ENCODE assay signal across 33 cellular contexts in the genomic region with DNA sequence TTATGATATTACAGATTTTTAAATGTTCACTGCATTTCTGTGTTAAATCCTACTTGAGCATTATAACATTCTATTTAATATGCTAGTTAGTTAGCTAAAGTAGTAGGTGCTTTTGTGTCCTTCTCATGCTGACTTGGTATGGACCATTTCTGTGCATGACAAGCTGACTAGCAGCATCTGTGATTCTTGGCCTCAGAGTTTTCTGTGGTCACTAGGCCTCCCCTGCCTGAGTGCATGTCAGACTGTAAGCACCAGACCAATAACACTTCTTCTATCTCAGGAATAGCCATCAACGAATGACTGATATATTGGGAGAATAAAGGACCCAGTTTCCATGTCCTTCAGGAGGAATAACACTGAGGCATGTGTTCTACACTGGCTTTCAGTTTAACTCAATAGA. TPM values are rescaled to one million over a fixed set of nuclear protein-coding genes. Genes with fewer than 3 reads are reported as not detected.
"Had no signal": no experiment of that assay in that cellular context is flagged by ENCODE, and none has a peak within 500 bp of the region (broad histone marks: within the 10 kb centered on the region; RNA-seq: fewer than 3 reads in every experiment).

No MANE protein-coding gene starts in this region.

- H3K27ac Mint-ChIP-seq: naive thymus-derived CD8-positive, alpha-beta T cell; natural killer cell treated with Interleukin-12 subunit alpha and Interleukin-12 subunit beta and Interleukin-15 and Interleukin-18, amount 100 ng/mL, for 72 hours; nephron progenitor cell; progenitor cell of endocrine pancreas; stimulated activated memory B cell treated with anti-CD40 and anti-IgM and Interleukin-4, amounts not matched to agents 10 μg/mL and 1 μg/mL and 100 μg/mL, for 72 hours; stimulated activated naive CD8-positive, alpha-beta T cell treated with anti-CD3 and anti-CD28 coated beads, Interleukin-15, amount 100 ng/mL, for 72 hours; type B pancreatic cell had no signal

- H3K36me3 ChIP-seq: ovary, right lobe of liver, sigmoid colon, spleen, suprapubic skin, tibial artery, transverse colon, upper lobe of right lung, uterus had no signal

- FAIRE-seq: small intestine had no signal

- H3K9ac ChIP-seq: parathyroid adenoma had no signal

- H3K4me1 Mint-ChIP-seq: naive thymus-derived CD8-positive, alpha-beta T cell; nephron progenitor cell; neural crest cell; stimulated activated memory B cell treated with anti-CD40 and anti-IgM and Interleukin-4, amounts not matched to agents 10 μg/mL and 1 μg/mL and 100 μg/mL, for 72 hours; stimulated activated naive CD8-positive, alpha-beta T cell treated with anti-CD3 and anti-CD28 coated beads, Interleukin-15, amount 100 ng/mL, for 72 hours had no signal

- H3K4me3 Mint-ChIP-seq: naive thymus-derived CD8-positive, alpha-beta T cell; natural killer cell treated with Interleukin-12 subunit alpha and Interleukin-12 subunit beta and Interleukin-15 and Interleukin-18, amount 100 ng/mL, for 72 hours; nephron progenitor cell; neural crest cell; stimulated activated memory B cell treated with anti-CD40 and anti-IgM and Interleukin-4, amounts not matched to agents 10 μg/mL and 1 μg/mL and 100 μg/mL, for 72 hours; stimulated activated naive CD8-positive, alpha-beta T cell treated with anti-CD3 and anti-CD28 coated beads, Interleukin-15, amount 100 ng/mL, for 72 hours; type B pancreatic cell had no signal

- H2AFZ ChIP-seq: parathyroid adenoma had no signal

- DNase-seq: naive thymus-derived CD8-positive, alpha-beta T cell; nephron progenitor cell; occipital lobe; ovary; posterior cingulate gyrus; psoas muscle; right cardiac atrium; right lobe of liver; sigmoid colon; small intestine; spleen; stimulated activated CD4-positive, alpha-beta T cell treated with anti-CD3 and anti-CD28 coated beads, Interleukin-12 subunit alpha, Interleukin-12 subunit beta, amount 100 ng/mL, for 4 hours; stimulated activated CD4-positive, alpha-beta T cell treated with anti-CD3 and anti-CD28 coated beads, Interleukin-1b, Interleukin-23, amount 100 ng/mL, for 48 hours; stimulated activated CD4-positive, alpha-beta T cell treated with anti-CD3 and anti-CD28 coated beads, Interleukin-4, amount 100 ng/mL, for 1 hour; stimulated activated CD4-positive, alpha-beta T cell treated with anti-CD3 and anti-CD28 coated beads, Interleukin-4, amount 100 ng/mL, for 4 hours; stimulated activated CD8-positive, alpha-beta memory T cell treated with anti-CD3 and anti-CD28 coated beads, Interleukin-4, amount 100 ng/mL, for 48 hours; stimulated activated naive CD4-positive, alpha-beta T cell; stimulated activated naive CD8-positive, alpha-beta T cell treated with anti-CD3 and anti-CD28 coated beads, Interleukin-15, amount 100 ng/mL, for 72 hours; stimulated activated naive CD8-positive, alpha-beta T cell treated with anti-CD3 and anti-CD28 coated beads, Interleukin-15, Interleukin-2, amounts not matched to agents 100 U/mL and 50 U/mL, for 24 hours; substantia nigra; testis; tibial artery; transverse colon; upper lobe of right lung; uterus had no signal

- H3K4me1 ChIP-seq: parathyroid adenoma, psoas muscle, right lobe of liver, sigmoid colon, spleen, suprapubic skin, testis, tibial artery, transverse colon, upper lobe of right lung, uterus had no signal

- H3K36me3 Mint-ChIP-seq: naive thymus-derived CD8-positive, alpha-beta T cell; natural killer cell treated with Interleukin-12 subunit alpha and Interleukin-12 subunit beta and Interleukin-15 and Interleukin-18, amount 100 ng/mL, for 72 hours; stimulated activated memory B cell treated with anti-CD40 and anti-IgM and Interleukin-4, amounts not matched to agents 10 μg/mL and 1 μg/mL and 100 μg/mL, for 72 hours; type B pancreatic cell had no signal

- H3K9me3 Mint-ChIP-seq: natural killer cell treated with Interleukin-12 subunit alpha and Interleukin-12 subunit beta and Interleukin-15 and Interleukin-18, amount 100 ng/mL, for 72 hours; nephron progenitor cell; neural crest cell; stimulated activated memory B cell treated with anti-CD40 and anti-IgM and Interleukin-4, amounts not matched to agents 10 μg/mL and 1 μg/mL and 100 μg/mL, for 72 hours; stimulated activated naive CD8-positive, alpha-beta T cell treated with anti-CD3 and anti-CD28 coated beads, Interleukin-15, amount 100 ng/mL, for 72 hours; type B pancreatic cell had no signal

- H3K4me3 ChIP-seq: ovary, psoas muscle, right lobe of liver, sigmoid colon, spleen, suprapubic skin, testis, tibial artery, transverse colon, upper lobe of right lung, uterus had no signal

- H3K27me3 Mint-ChIP-seq: type B pancreatic cell had no signal

- H3K27me3 ChIP-seq: ovary, right lobe of liver, sigmoid colon, suprapubic skin, testis, tibial artery, transverse colon, upper lobe of right lung, uterus had no signal

- H3K27ac ChIP-seq: ovary, parathyroid adenoma, psoas muscle, right lobe of liver, sigmoid colon, spleen, suprapubic skin, testis, tibial artery, transverse colon, upper lobe of right lung, uterus had no signal

- H3K79me2 ChIP-seq: parathyroid adenoma had no signal

- H3K9me3 ChIP-seq: ovary, psoas muscle, right lobe of liver, sigmoid colon, spleen, suprapubic skin, testis, tibial artery, transverse colon, upper lobe of right lung, uterus had no signal

- ATAC-seq: naive thymus-derived CD8-positive, alpha-beta T cell; natural killer cell treated with Interleukin-12 subunit alpha and Interleukin-12 subunit beta and Interleukin-15 and Interleukin-18, amount 100 ng/mL, for 72 hours; psoas muscle; right cardiac atrium; right lobe of liver; stimulated activated memory B cell treated with anti-CD40 and anti-IgM and Interleukin-4, amounts not matched to agents 10 μg/mL and 1 μg/mL and 100 μg/mL, for 72 hours; stimulated activated naive CD8-positive, alpha-beta T cell treated with anti-CD3 and anti-CD28 coated beads, Interleukin-15, amount 100 ng/mL, for 72 hours; stimulated activated naive CD8-positive, alpha-beta T cell treated with anti-CD3 and anti-CD28 coated beads, Interleukin-15, Interleukin-2, amounts not matched to agents 100 U/mL and 50 U/mL, for 24 hours; upper lobe of right lung had no signal

RNA-seq across cellular contexts. Expression of gene SLC7A14, which starts 22.6 kb away (rescaled TPM):
- total RNA-seq: naive thymus-derived CD8-positive, alpha-beta T cell; natural killer cell treated with Interleukin-12 subunit alpha and Interleukin-12 subunit beta and Interleukin-15 and Interleukin-18, amount 100 ng/mL, for 72 hours; skeletal muscle tissue; spleen; suprapubic skin; upper lobe of right lung had no signal
- polyA plus RNA-seq: naive thymus-derived CD8-positive, alpha-beta T cell had no signal
